Comparison of ENCODE assay signal across 24 cellular contexts in genomic region chr15:91278956-91279355, GRCh38.
"Had no signal": no experiment of that assay in that cellular context is flagged by ENCODE, and none has a peak within 500 bp of the region (broad histone marks: within the 10 kb centered on the region; RNA-seq: fewer than 3 reads in every experiment).

No MANE protein-coding gene starts in this region.

- H3K4me2 ChIP-seq: hepatocyte had no signal

- H2AFZ ChIP-seq: hepatocyte had no signal

- H3K4me1 ChIP-seq: colonic mucosa, esophagus muscularis mucosa, foreskin keratinocyte, gastroesophageal sphincter, heart left ventricle, left ventricle myocardium inferior, lower lobe of right lung, prostate gland, right atrium auricular region, spleen, transverse colon, upper lobe of right lung, uterus had no signal

- H3K4me3 ChIP-seq: colonic mucosa, esophagus muscularis mucosa, gastroesophageal sphincter, heart left ventricle, hepatocyte, left ventricle myocardium inferior, lower lobe of right lung, prostate gland, right atrium auricular region, spleen, transverse colon, upper lobe of right lung, uterus had no signal

- H3K79me2 ChIP-seq: hepatocyte had no signal

- H3K9me3 ChIP-seq: colonic mucosa, lower lobe of right lung, prostate gland, right atrium auricular region, upper lobe of right lung, uterus had no signal

- DNase-seq: colonic mucosa; dermis blood vessel endothelial cell; effector memory CD4-positive, alpha-beta T cell; foreskin keratinocyte; heart left ventricle; left cardiac atrium; left ventricle myocardium inferior; lower lobe of right lung; naive thymus-derived CD8-positive, alpha-beta T cell; nephron progenitor cell; nucleus accumbens; spleen; stimulated activated CD4-positive, alpha-beta T cell treated with anti-CD3 and anti-CD28 coated beads, Interleukin-4, amount 100 ng/mL, for 4 hours; stimulated activated naive CD8-positive, alpha-beta T cell treated with anti-CD3 and anti-CD28 coated beads, Interleukin-15, Interleukin-2, amounts not matched to agents 100 U/mL and 50 U/mL, for 24 hours; substantia nigra; transverse colon; upper lobe of right lung; uterus had no signal

- FAIRE-seq: endothelial cell of umbilical vein had no signal

- H3K36me3 ChIP-seq: colonic mucosa, esophagus muscularis mucosa, gastroesophageal sphincter, heart left ventricle, left ventricle myocardium inferior, lower lobe of right lung, prostate gland, right atrium auricular region, spleen, transverse colon, upper lobe of right lung, uterus had no signal

- H3K27ac ChIP-seq: colonic mucosa, esophagus muscularis mucosa, foreskin keratinocyte, gastroesophageal sphincter, heart left ventricle, hepatocyte, left ventricle myocardium inferior, lower lobe of right lung, prostate gland, right atrium auricular region, spleen, transverse colon, upper lobe of right lung, uterus had no signal

- H3K27me3 ChIP-seq: colonic mucosa, esophagus muscularis mucosa, heart left ventricle, hepatocyte, right atrium auricular region, upper lobe of right lung, uterus had no signal
